ENCODE assay signal across 10 cellular contexts in the genomic region with DNA sequence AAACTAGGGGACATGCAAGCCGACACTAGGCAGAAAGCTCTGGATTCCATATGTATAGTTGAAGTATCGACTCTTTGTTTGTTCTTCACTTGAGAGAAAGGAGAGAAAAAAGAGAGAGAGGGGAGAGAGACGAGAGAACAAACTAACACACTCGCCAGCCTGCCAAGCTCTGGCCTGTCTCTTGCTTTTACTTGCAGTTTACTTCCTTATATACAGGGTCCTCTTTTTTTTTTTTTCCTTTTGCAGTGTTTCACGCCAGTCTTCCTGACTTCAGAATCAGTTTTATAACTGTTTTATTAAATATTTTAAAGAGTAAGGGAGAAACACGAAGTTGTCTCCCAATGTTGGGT. TPM values are rescaled to one million over a fixed set of nuclear protein-coding genes. Genes with fewer than 3 reads are reported as not detected.
DNase-seq lines count a peak whose midpoint lies in the region; ATAC-seq and TF ChIP-seq lines count a peak whose summit lies in the region.
"Had no signal": no experiment of that assay in that cellular context is flagged by ENCODE, and none has a peak within 500 bp of the region (broad histone marks: within the 10 kb centered on the region; RNA-seq: fewer than 3 reads in every experiment).

No MANE protein-coding gene starts in this region.

- H3K9me3 ChIP-seq in PC-3 (ENCODE audit: low read length) = no peaks in the 10 kb centered on the region
- no peaks in the 10 kb centered on the region for H3K9me3 ChIP-seq in fibroblast of lung (ENCODE audit: control insufficient read depth, insufficient read depth, low read depth, low read length)

- H3K4me3 Mint-ChIP-seq in osteocyte (ENCODE audit: unreplicated experiment) = peak overlapping the region; percentile 66
- H3K4me3 Mint-ChIP-seq: activated naive CD8-positive, alpha-beta T cell; naive thymus-derived CD8-positive, alpha-beta T cell had no signal

- H3K36me3 ChIP-seq in PC-3 (ENCODE audit: low read depth, low read length) (no peaks in the 10 kb centered on the region), fibroblast of lung (ENCODE audit: control insufficient read depth, insufficient read depth, low read length) (no peaks in the 10 kb centered on the region)

- intact Hi-C loops in PC-3 (cut with micrococcal nuclease) = loop anchor here (5.0 kb wide), 1 partner anchor 78 kb away; no protein-coding TSS in a partner anchor

- no peaks in the 10 kb centered on the region for H3K9me2 ChIP-seq in PC-3 (replicated peaks; ENCODE audit: low read length)

- TF ChIP-seq CTCF in PC-3 (conservative IDR thresholded peaks at IDR 0.05; ENCODE audit: low read depth, low read length) (no peak), fibroblast of lung (conservative IDR thresholded peaks at IDR 0.05 in 1 of 2, IDR thresholded peaks at IDR 0.05 in 1 of 2; ENCODE audit: low read depth in 1 of 2, low read length in 2 of 2) (no peak), osteocyte (IDR thresholded peaks at IDR 0.05) (no peak)

- H3K27me3 ChIP-seq in PC-3 (ENCODE audit: low read length) = no peaks in the 10 kb centered on the region
- H3K27me3 ChIP-seq in fibroblast of lung (ENCODE audit: control insufficient read depth, insufficient read depth, low read length) = no peaks in the 10 kb centered on the region

- DNase-seq in COLO668 (lab: John Stamatoyannopoulos, UW; ENCODE audit: unreplicated experiment) = peak; percentile 60
- DNase-seq in PC-3 = no peak
- no peak for DNase-seq in fibroblast of lung (ENCODE audit: low read depth in 2 of 2)
- no peak for DNase-seq in osteocyte (ENCODE audit: extremely low spot score, unreplicated experiment)
- DNase-seq: naive thymus-derived CD8-positive, alpha-beta T cell had no signal

- POLR2A ChIA-PET in PC-3 (lab: Charles Lee; ENCODE audit: unreplicated experiment) = no interaction called here

- peak overlapping the region; percentile 99 for H3K27ac ChIP-seq in PC-3 (ENCODE audit: low read length)
- H3K27ac ChIP-seq in fibroblast of lung (ENCODE audit: insufficient read depth, low read length) = peak overlapping the region; percentile 96

- H4K20me1 ChIP-seq in PC-3 (ENCODE audit: low read length) = no peaks in the 10 kb centered on the region
- H4K20me1 ChIP-seq in fibroblast of lung (ENCODE audit: control insufficient read depth, extremely low read depth, insufficient read depth, low read length) = no peaks in the 10 kb centered on the region

- H3K4me1 Mint-ChIP-seq in osteocyte (ENCODE audit: unreplicated experiment) = peaks cover 86% of the 10 kb centered on the region

- CTCF ChIA-PET in PC-3 (lab: Charles Lee) = no interaction called here

- H3K79me2 ChIP-seq in PC-3 (ENCODE audit: low read length) (peaks cover 90% of the 10 kb centered on the region), fibroblast of lung (ENCODE audit: control insufficient read depth, insufficient read depth, low read length) (peaks cover 91% of the 10 kb centered on the region)

- H3K4me1 ChIP-seq in PC-3 (ENCODE audit: insufficient read depth, low read length) (peaks cover 77% of the 10 kb centered on the region), fibroblast of lung (ENCODE audit: control insufficient read depth, extremely low read depth, insufficient read depth, low read length) (peaks cover 43% of the 10 kb centered on the region)

- H3K27ac Mint-ChIP-seq in osteocyte (ENCODE audit: unreplicated experiment) = peak overlapping the region; percentile 99
- H3K27ac Mint-ChIP-seq: activated naive CD8-positive, alpha-beta T cell; naive thymus-derived CD8-positive, alpha-beta T cell had no signal

- peak overlapping the region; percentile 85 for H3K4me2 ChIP-seq in PC-3 (ENCODE audit: low read length)
- H3K4me2 ChIP-seq in fibroblast of lung (ENCODE audit: extremely low read depth, insufficient read depth, low read length) = peak overlapping the region; percentile 94

- no TSS peak for BruUV-seq in PC-3 (replicated peaks; lab: Mats Ljungman, UMichigan)

- H2AFZ ChIP-seq in PC-3 (ENCODE audit: low read length) (no peak overlapping the region), fibroblast of lung (ENCODE audit: low read length) (no peak overlapping the region)

- H3K4me3 ChIP-seq in PC-3 (ENCODE audit: low read length) (peak overlapping the region; percentile 58), fibroblast of lung (replicated peaks in 1 of 4; ENCODE audit: control extremely low read depth in 1 of 4, insufficient read depth in 1 of 4, low read depth in 3 of 4, low read length in 4 of 4) (peak overlapping the region; percentile 1 to 47 (median 36))

- no peaks in the 10 kb centered on the region for H3K27me3 Mint-ChIP-seq in osteocyte (ENCODE audit: unreplicated experiment)

- peak; percentile 4; the same call in 1 of the 2 replicates for ATAC-seq in PC-3
- ATAC-seq in GM18870 (IDR thresholded peaks at IDR 0.05; ENCODE audit: unreplicated experiment) = no peak
- ATAC-seq in HG03196 (IDR thresholded peaks at IDR 0.05; ENCODE audit: unreplicated experiment) = no peak
- ATAC-seq in GM21717 (IDR thresholded peaks at IDR 0.05; ENCODE audit: unreplicated experiment) = no peak
- ATAC-seq in HG03521 (IDR thresholded peaks at IDR 0.05; ENCODE audit: unreplicated experiment) = no peak

- H3K9ac ChIP-seq in PC-3 (ENCODE audit: low read length) (peak overlapping the region; percentile 95), fibroblast of lung (ENCODE audit: insufficient read depth, low read length) (peak overlapping the region; percentile 70)

- H3K9me3 Mint-ChIP-seq in osteocyte (ENCODE audit: unreplicated experiment) = no peaks in the 10 kb centered on the region

- H3K36me3 Mint-ChIP-seq in osteocyte (ENCODE audit: unreplicated experiment) = peaks cover 3% of the 10 kb centered on the region
- H3K36me3 Mint-ChIP-seq: naive thymus-derived CD8-positive, alpha-beta T cell had no signal

- peaks cover 20% of the 10 kb centered on the region for H3F3A ChIP-seq in PC-3 (ENCODE audit: low read length, unreplicated experiment)

RNA-seq across cellular contexts. Expression of gene TEAD1, which starts 19.9 kb away (rescaled TPM):
- 70.2 and 148 TPM in 2 replicates for total RNA-seq in PC-3 (2014; rRNA removed)
- total RNA-seq in fibroblast of lung = 65.0 and 121 TPM in 2 replicates
- polyA plus RNA-seq in fibroblast of lung = 78.9 and 88.6 TPM in 2 replicates
- polyA plus RNA-seq in fibroblast of lung (2012) = 58.0 and 90.2 TPM in 2 replicates
- polyA minus RNA-seq in fibroblast of lung (ENCODE audit: low replicate concordance) = 97.1 and 105 TPM in 2 replicates
- 152 and 154 TPM in 2 replicates for total RNA-seq in osteocyte
- total RNA-seq: naive thymus-derived CD8-positive, alpha-beta T cell had no signal
- polyA plus RNA-seq: naive thymus-derived CD8-positive, alpha-beta T cell had no signal
